In the genomic region with DNA sequence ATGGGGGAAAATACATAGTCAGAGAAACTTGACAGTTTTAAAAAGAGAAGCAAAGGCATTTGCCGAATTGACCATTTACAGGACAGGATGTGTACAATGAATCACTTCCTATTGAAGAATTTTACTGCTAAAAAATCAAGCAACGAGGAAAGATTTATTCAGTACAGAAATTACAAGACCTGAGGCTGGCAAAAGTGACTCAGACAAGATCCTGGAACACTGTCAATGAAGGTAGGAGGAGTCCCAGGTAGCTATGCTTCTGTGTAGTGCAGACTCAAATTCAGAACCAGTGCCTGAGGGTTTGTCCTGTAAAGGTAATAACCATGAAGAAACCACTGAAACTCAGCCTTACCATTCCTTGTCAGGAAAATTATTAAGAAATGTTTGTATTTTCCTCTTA, we compare ENCODE assay signal across 17 cellular contexts.
DNase-seq lines count a peak whose midpoint lies in the region; ATAC-seq and TF ChIP-seq lines count a peak whose summit lies in the region.
"Had no signal": no experiment of that assay in that cellular context is flagged by ENCODE, and none has a peak within 500 bp of the region (broad histone marks: within the 10 kb centered on the region; RNA-seq: fewer than 3 reads in every experiment).

No MANE protein-coding gene starts in this region.

- ATAC-seq in esophagus mucosa (peak; percentile 37), GM21360 (IDR thresholded peaks at IDR 0.05; ENCODE audit: unreplicated experiment) (no peak), HG02763 (IDR thresholded peaks at IDR 0.05; ENCODE audit: unreplicated experiment) (no peak)

- peak; percentile 4 to 19 for DNase-seq in stimulated activated CD4-positive, alpha-beta T cell treated with anti-CD3 and anti-CD28 coated beads, Interleukin-15, amount 100 ng/mL, for 48 hours (ENCODE audit: low read depth in 2 of 2)
- no peak for DNase-seq in stimulated activated CD4-positive, alpha-beta T cell treated with anti-CD3 and anti-CD28 coated beads, Interleukin-12 subunit alpha, Interleukin-12 subunit beta, amount 100 ng/mL, for 4 hours
- DNase-seq in RWPE1 (ENCODE audit: low spot score), result peak; percentile 51
- no peak for DNase-seq in cerebellum (ENCODE audit: low spot score)
- DNase-seq: caudate nucleus; COR-L47; DND-41; effector CD4-positive, alpha-beta T cell; HFFc6; KG1; NCI-H1092 treated with DMSO at 0.1 percent for 48 hours; NCI-H2029 treated with DMSO at 0.1 percent for 48 hours; NCI-H510A treated with DMSO at 0.1 percent for 48 hours had no signal

- no peak for TF ChIP-seq CTCF in RWPE1 (conservative IDR thresholded peaks at IDR 0.05; ENCODE audit: low read depth)

- no peak overlapping the region for H3K27ac ChIP-seq in RWPE1
- H3K27ac ChIP-seq: neutrophil had no signal

- CTCF ChIA-PET in RWPE1 (lab: Yijun Ruan, JAX), result no interaction called here

- POLR2A ChIA-PET in RWPE1 (lab: Yijun Ruan, JAX; ENCODE audit: low non-redundant PET), result no interaction called here

Comparison
In these comparisons a context has a peak if more than half of its experiments do, and no peak if none do; other contexts are left out.
1. DNase-seq: peak in stimulated activated CD4-positive, alpha-beta T cell treated with anti-CD3 and anti-CD28 coated beads, Interleukin-15, amount 100 ng/mL, for 48 hours (2 of 2) and RWPE1 (single experiment); none in stimulated activated CD4-positive, alpha-beta T cell treated with anti-CD3 and anti-CD28 coated beads, Interleukin-12 subunit alpha, Interleukin-12 subunit beta, amount 100 ng/mL, for 4 hours (single experiment) and cerebellum (single experiment).